15 cellular contexts compared by ENCODE assay signal in the genomic region with DNA sequence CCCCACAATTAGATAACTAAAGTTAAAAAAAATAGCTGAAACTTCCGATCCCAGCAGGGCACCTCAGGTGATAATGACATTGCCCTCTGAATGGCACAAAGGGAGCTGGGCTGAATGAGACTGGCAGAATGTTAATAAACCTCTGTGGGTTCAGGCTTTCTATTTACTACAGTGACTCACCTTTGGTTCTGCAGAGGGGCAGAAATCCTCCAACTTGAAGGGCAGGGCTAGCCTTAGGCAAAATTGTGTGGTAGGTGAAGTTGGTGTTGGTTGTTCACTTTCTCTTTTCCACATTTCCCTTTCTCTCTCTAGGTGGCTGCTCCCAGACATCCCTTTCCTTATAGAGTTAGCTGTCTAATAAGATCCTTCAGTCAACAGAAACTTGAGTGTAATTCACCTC.
A peak's percentile ranks its signal among the peaks of the same experiment; 100 is the strongest.
DNase-seq lines count a peak whose midpoint lies in the region; TF ChIP-seq lines count a peak whose summit lies in the region.
"Had no signal": no experiment of that assay in that cellular context is flagged by ENCODE, and none has a peak within 500 bp of the region (broad histone marks: within the 10 kb centered on the region; RNA-seq: fewer than 3 reads in every experiment).

No MANE protein-coding gene starts in this region.

- TF ChIP-seq CTCF in PC-9 (conservative IDR thresholded peaks at IDR 0.05): no peak

- H2AFZ ChIP-seq in PC-9: peak overlapping the region; percentile 66; the same call in 1 of the 2 replicates

- H3K36me3 ChIP-seq in PC-9 (ENCODE audit: low read depth) (no peaks in the 10 kb centered on the region), HAP-1 (replicated peaks) (no peaks in the 10 kb centered on the region)

- peak overlapping the region; percentile 11; the same call in 1 of the 2 replicates for H3K4me2 ChIP-seq in PC-9

- CTCF ChIA-PET in PC-9 (lab: Charles Lee): interaction anchor here (0.7 kb wide), 1 partner anchor 467 kb away, joined by 4 read pairs; no protein-coding TSS in a partner anchor

- no peak overlapping the region for H3K4me3 ChIP-seq in PC-9
- no peak overlapping the region for H3K4me3 ChIP-seq in HAP-1

- no peaks in the 10 kb centered on the region for H4K20me1 ChIP-seq in PC-9 (ENCODE audit: insufficient read depth)

- POLR2A ChIA-PET in PC-9 (lab: Charles Lee; ENCODE audit: unreplicated experiment): no interaction called here

- no peak overlapping the region for H3K27ac ChIP-seq in PC-9
- peak overlapping the region; percentile 68 for H3K27ac ChIP-seq in epithelial cell of prostate

- H3K9me2 ChIP-seq in PC-9 (ENCODE audit: insufficient read depth): no peaks in the 10 kb centered on the region

- H3K79me2 ChIP-seq in PC-9 (ENCODE audit: low read depth): no peaks in the 10 kb centered on the region

- H3K4me1 ChIP-seq in PC-9 (replicated peaks; ENCODE audit: insufficient read depth) (peaks cover 15% of the 10 kb centered on the region), HAP-1 (no peaks in the 10 kb centered on the region)

- DNase-seq in H4 (ENCODE audit: low spot score) (peak; percentile 2), PC-9 (peak; percentile 49 to 59), epithelial cell of prostate (ENCODE audit: low read depth, low spot score) (peak; percentile 71), renal cortical epithelial cell (ENCODE audit: low read depth) (peak; percentile 85), NCI-H2227 (lab: John Stamatoyannopoulos, UW; ENCODE audit: unreplicated experiment) (no peak), NCI-H2029 (lab: John Stamatoyannopoulos, UW) (no peak), HAP-1 (ENCODE audit: low spot score in 2 of 2) (no peak)
- DNase-seq: CD4-positive, alpha-beta memory T cell; DND-41; H7; Karpas-422; NCI-H1417; NCI-H1930; NCI-H526; Right ventricle myocardium superior had no signal

- in situ Hi-C loops in HAP-1 (cut with MboI; ENCODE audit: low sequenced_read_pairs): no loop called here

- H3F3A ChIP-seq in PC-9 (ENCODE audit: insufficient read depth, low read depth): peaks cover 3% of the 10 kb centered on the region; the same call in 1 of the 2 replicates

- no TSS peak for BruUV-seq in PC-9 (replicated peaks; lab: Mats Ljungman, UMichigan)

- intact Hi-C loops in PC-9 (cut with micrococcal nuclease; ENCODE audit: unreplicated experiment): no loop called here

- H3K27me3 ChIP-seq in PC-9 (ENCODE audit: insufficient read depth, low read depth) (no peaks in the 10 kb centered on the region), HAP-1 (ENCODE audit: low read depth) (peaks cover 5% of the 10 kb centered on the region; the same call in 1 of the 2 replicates)

- H3K9me3 ChIP-seq in PC-9 (ENCODE audit: insufficient read depth, low read depth) (peaks cover 4% of the 10 kb centered on the region; the same call in 1 of the 2 replicates), HAP-1 (no peaks in the 10 kb centered on the region)

Comparison
In these comparisons a context has a peak if more than half of its experiments do, and no peak if none do; other contexts are left out.
1. DNase-seq: peak in H4 (single experiment), PC-9 (2 of 2), epithelial cell of prostate (single experiment) and renal cortical epithelial cell (single experiment); none in NCI-H2227 (single experiment), NCI-H2029 (single experiment) and HAP-1 (0 of 2).